Comparison of ENCODE assay signal across 1 cellular context in genomic region chr1:91221017-91221416, GRCh38.
TF ChIP-seq lines count a peak whose summit lies in the region.

No MANE protein-coding gene starts in this region.

TF ChIP-seq in GM23338, 12 proteins besides CTCF, POLR2A, EP300 and RAD21 (continued from another document):
- TF ChIP-seq REST (IDR thresholded peaks at IDR 0.05; ENCODE audit: unreplicated experiment) (no peak), ZNF462 (CRISPR knock-in tag; IDR thresholded peaks at IDR 0.05) (no peak), EZH2phosphoT487 (IDR thresholded peaks at IDR 0.05; ENCODE audit: unreplicated experiment) (no peak)
